In the genomic region with DNA sequence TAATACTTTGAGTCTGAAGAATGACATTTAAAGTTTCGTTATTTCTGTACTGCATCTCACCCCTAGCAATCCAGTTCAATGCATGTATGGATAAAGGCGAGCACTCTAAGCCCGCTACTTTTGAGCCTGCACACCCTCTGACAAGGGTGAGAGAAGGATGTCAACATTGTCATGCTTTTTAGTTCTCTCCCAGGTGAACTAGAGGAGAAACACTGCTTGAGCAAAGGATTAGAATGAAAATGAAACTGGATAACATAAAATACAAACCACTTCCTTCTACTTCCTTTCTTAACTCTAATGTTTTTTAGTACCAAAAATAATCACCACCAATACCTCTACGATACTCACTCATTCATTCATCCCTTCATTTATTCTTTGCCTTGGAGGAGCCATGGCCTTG, we compare ENCODE assay signal across 10 cellular contexts.
"Had no signal": no experiment of that assay in that cellular context is flagged by ENCODE, and none has a peak within 500 bp of the region (broad histone marks: within the 10 kb centered on the region; RNA-seq: fewer than 3 reads in every experiment).

No MANE protein-coding gene starts in this region.

- H3K4me3 Mint-ChIP-seq: activated CD4-positive, alpha-beta T cell treated with anti-CD3 and anti-CD28 coated beads, Interleukin-2, amount 10 ng/mL, durations not matched to agents 24 days and 14 days had no signal

- DNase-seq: activated CD4-positive, alpha-beta T cell treated with anti-CD3 and anti-CD28 coated beads, Interleukin-2, amount 10 ng/mL, durations not matched to agents 24 days and 14 days; activated T-cell treated with anti-CD3 and anti-CD28 coated beads, Interleukin-2, amount 50 U/mL, for 1 hour; effector CD8-positive, alpha-beta T cell; kidney; left ventricle myocardium superior; posterior cingulate gyrus; stimulated activated CD4-positive, alpha-beta T cell treated with anti-CD3 and anti-CD28 coated beads, Interleukin-4, amount 100 ng/mL, for 4 hours; stomach had no signal

- H3K27ac ChIP-seq: cardiac muscle cell, stomach, thoracic aorta had no signal

- H3K27me3 Mint-ChIP-seq: activated CD4-positive, alpha-beta T cell treated with anti-CD3 and anti-CD28 coated beads, Interleukin-2, amount 10 ng/mL, durations not matched to agents 24 days and 14 days had no signal

- H3K27me3 ChIP-seq: cardiac muscle cell, stomach had no signal

- H3K4me3 ChIP-seq: cardiac muscle cell, stomach, thoracic aorta had no signal

- H3K36me3 ChIP-seq: cardiac muscle cell, stomach, thoracic aorta had no signal

- H3K9me3 ChIP-seq: stomach, thoracic aorta had no signal

- H3K27ac Mint-ChIP-seq: activated CD4-positive, alpha-beta T cell treated with anti-CD3 and anti-CD28 coated beads, Interleukin-2, amount 10 ng/mL, durations not matched to agents 24 days and 14 days had no signal

- H3K4me1 ChIP-seq: stomach had no signal

- ATAC-seq: left ventricle myocardium superior had no signal
